ENCODE assay signal across 15 cellular contexts in the genomic region with DNA sequence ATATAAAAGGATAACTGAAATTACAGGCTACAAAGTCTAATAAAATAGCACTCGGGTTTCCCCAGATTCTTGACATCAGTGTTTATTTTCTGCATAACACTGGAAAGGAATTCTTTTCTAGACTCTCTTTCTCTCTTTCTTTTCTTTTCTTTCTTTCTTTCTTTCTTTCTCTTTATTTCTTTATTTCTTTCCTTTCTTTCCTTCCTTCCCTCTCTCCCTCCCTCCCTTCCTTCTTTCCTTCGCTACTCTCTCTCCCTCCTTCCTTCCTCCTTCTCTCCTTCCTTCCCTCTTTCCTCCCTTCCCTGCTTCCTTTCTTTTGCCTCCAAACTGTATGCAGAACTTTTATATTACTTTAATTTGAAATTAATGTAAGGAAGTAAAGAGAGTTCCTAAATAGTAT.
A peak's percentile ranks its signal among the peaks of the same experiment; 100 is the strongest.
DNase-seq lines count a peak whose midpoint lies in the region; ATAC-seq, FAIRE-seq and TF ChIP-seq lines count a peak whose summit lies in the region.
"Had no signal": no experiment of that assay in that cellular context is flagged by ENCODE, and none has a peak within 500 bp of the region (broad histone marks: within the 10 kb centered on the region; RNA-seq: fewer than 3 reads in every experiment).

No MANE protein-coding gene starts in this region.

- no peaks in the 10 kb centered on the region for H3K27me3 ChIP-seq in BLaER1 treated with 17β-estradiol and CSF1 and Interleukin-3, amounts not matched to agents 10 nM and 100 nM
- no peaks in the 10 kb centered on the region for H3K27me3 ChIP-seq in Loucy (ENCODE audit: insufficient read depth, low read length, poor library complexity, severe bottlenecking)
- peaks cover 12 to 42% of the 10 kb centered on the region in 2 experiments for H3K27me3 ChIP-seq in K562 (ENCODE audit: control insufficient read depth in 2 of 2, insufficient read depth in 2 of 2, low read length in 2 of 2)
- no peaks in the 10 kb centered on the region for H3K27me3 ChIP-seq in CD8-positive, alpha-beta memory T cell (ENCODE audit: insufficient read depth, low read length, poor library complexity, severe bottlenecking)

- H3K4me1 Mint-ChIP-seq in CD8-positive, alpha-beta memory T cell, result peaks cover 19 to 29% (median 22%) of the 10 kb centered on the region in 3 donors
- H3K4me1 Mint-ChIP-seq in Calu3 (ENCODE audit: low read depth, unreplicated experiment), result no peaks in the 10 kb centered on the region
- H3K4me1 Mint-ChIP-seq: CD4-positive, CD25-positive, alpha-beta regulatory T cell had no signal

- no peak overlapping the region for H3K4me3 Mint-ChIP-seq in CD8-positive, alpha-beta memory T cell
- no peak overlapping the region for H3K4me3 Mint-ChIP-seq in Calu3 (ENCODE audit: low read depth, unreplicated experiment)
- H3K4me3 Mint-ChIP-seq: CD4-positive, CD25-positive, alpha-beta regulatory T cell; H9 had no signal

- BruUV-seq in K562 (replicated peaks; lab: Mats Ljungman, UMichigan) (no TSS peak), Calu3 (replicated peaks; lab: Mats Ljungman, UMichigan) (no TSS peak)

- no peak overlapping the region for H3K27ac Mint-ChIP-seq in CD8-positive, alpha-beta memory T cell
- no peak overlapping the region for H3K27ac Mint-ChIP-seq in Calu3 (ENCODE audit: unreplicated experiment)
- H3K27ac Mint-ChIP-seq: CD4-positive, CD25-positive, alpha-beta regulatory T cell; H9 had no signal

- H3K4me3 ChIP-seq in BLaER1 treated with 17β-estradiol and CSF1 and Interleukin-3, amounts not matched to agents 10 nM and 100 nM, result no peak overlapping the region
- H3K4me3 ChIP-seq in Loucy (ENCODE audit: low read length, poor library complexity, severe bottlenecking) (no peak overlapping the region), K562 (no peak overlapping the region)
- H3K4me3 ChIP-seq in CD8-positive, alpha-beta memory T cell (ENCODE audit: low read length), result no peak overlapping the region
- H3K4me3 ChIP-seq: A549 had no signal

- no peaks in the 10 kb centered on the region for H3K36me3 Mint-ChIP-seq in CD8-positive, alpha-beta memory T cell
- H3K36me3 Mint-ChIP-seq in Calu3 (ENCODE audit: insufficient read depth, unreplicated experiment), result no peaks in the 10 kb centered on the region
- H3K36me3 Mint-ChIP-seq: CD4-positive, CD25-positive, alpha-beta regulatory T cell had no signal

- CTCF ChIA-PET in K562 (lab: Yijun Ruan, JAX; ENCODE audit: low intra/inter-chr PET ratio) (no interaction called here), Calu3 (lab: Charles Lee) (no interaction called here)
- CTCF ChIA-PET in CD8-positive, alpha-beta memory T cell (lab: Charles Lee), result interaction anchor here (0.7 kb wide), 1 partner anchor 10 kb away, joined by 3 read pairs; no protein-coding TSS in a partner anchor

- H3K79me2 ChIP-seq in Loucy (ENCODE audit: insufficient read depth, low read length), result no peaks in the 10 kb centered on the region
- no peaks in the 10 kb centered on the region for H3K79me2 ChIP-seq in K562 (ENCODE audit: control insufficient read depth, insufficient read depth, low read length)

- H3K36me3 ChIP-seq in BLaER1 treated with 17β-estradiol and CSF1 and Interleukin-3, amounts not matched to agents 10 nM and 100 nM, result no peaks in the 10 kb centered on the region
- no peaks in the 10 kb centered on the region for H3K36me3 ChIP-seq in Loucy (ENCODE audit: insufficient read depth, low read length)
- no peaks in the 10 kb centered on the region for H3K36me3 ChIP-seq in K562 (ENCODE audit: control insufficient read depth, insufficient read depth, low read length)
- no peaks in the 10 kb centered on the region for H3K36me3 ChIP-seq in CD8-positive, alpha-beta memory T cell (ENCODE audit: insufficient read depth, low read length)

- TF ChIP-seq CTCF in Loucy (conservative IDR thresholded peaks at IDR 0.05; ENCODE audit: low read length), result no peak
- no peak for TF ChIP-seq CTCF in K562 (IDR thresholded peaks at IDR 0.05 in 2 of 3, conservative IDR thresholded peaks at IDR 0.05 in 1 of 3; ENCODE audit: insufficient read depth in 2 of 3, low read depth in 1 of 3, low read length in 3 of 3)
- no peak for TF ChIP-seq CTCF in Calu3 (IDR thresholded peaks at IDR 0.05; ENCODE audit: unreplicated experiment)

- TF ChIP-seq POLR2A in K562 (conservative IDR thresholded peaks at IDR 0.05), result no peak

- TF ChIP-seq EP300 in K562 (IDR thresholded peaks at IDR 0.05; ENCODE audit: low read length), result no peak

- in situ Hi-C loops in K562 (cut with MboI), result no loop called here

- H2AFZ ChIP-seq in Loucy (ENCODE audit: low read length), result no peak overlapping the region
- no peak overlapping the region for H2AFZ ChIP-seq in K562 (ENCODE audit: low read depth, low read length)

- no peaks in the 10 kb centered on the region for H3K9me2 ChIP-seq in Loucy (replicated peaks; ENCODE audit: low read depth, low read length)

- no peak for FAIRE-seq in K562 (lab: Jason Lieb, UNC)
- FAIRE-seq: A549, G401.6, GM12891, HTR-8/SVneo had no signal

- peaks cover 3% of the 10 kb centered on the region for H3K9me1 ChIP-seq in K562 (ENCODE audit: control insufficient read depth, insufficient read depth, low read length)

- peaks cover 14 to 24% (median 22%) of the 10 kb centered on the region in 11 experiments for H3K9me3 ChIP-seq in BLaER1 treated with 17β-estradiol and CSF1 and Interleukin-3, amounts not matched to agents 10 nM and 100 nM (replicated peaks in 1 of 11)
- H3K9me3 ChIP-seq in Loucy (ENCODE audit: insufficient read depth, low read depth, low read length), result no peaks in the 10 kb centered on the region
- H3K9me3 ChIP-seq in K562 (replicated peaks; ENCODE audit: control insufficient read depth, insufficient read depth, low read depth, low read length), result no peaks in the 10 kb centered on the region
- H3K9me3 ChIP-seq in CD8-positive, alpha-beta memory T cell (ENCODE audit: low read length), result no peaks in the 10 kb centered on the region
- H3K9me3 ChIP-seq: A549 had no signal

- no peak overlapping the region for H3K9ac ChIP-seq in BLaER1 treated with 17β-estradiol and CSF1 and Interleukin-3, amounts not matched to agents 10 nM and 100 nM
- H3K9ac ChIP-seq in Loucy (ENCODE audit: low read depth, low read length, poor library complexity, severe bottlenecking), result no peak overlapping the region
- H3K9ac ChIP-seq in K562 (ENCODE audit: insufficient read depth in 1 of 2, low read depth in 2 of 2, low read length in 2 of 2), result no peak overlapping the region

- peaks cover 35 to 45% (median 38%) of the 10 kb centered on the region in 10 experiments for H3K4me1 ChIP-seq in BLaER1 treated with 17β-estradiol and CSF1 and Interleukin-3, amounts not matched to agents 10 nM and 100 nM
- H3K4me1 ChIP-seq in Loucy (ENCODE audit: insufficient read depth, low read length, poor library complexity, severe bottlenecking), result peaks cover 32% of the 10 kb centered on the region
- peaks cover 3% of the 10 kb centered on the region in 2 experiments; a peak in 1 of 5 replicates for H3K4me1 ChIP-seq in K562 (replicated peaks in 1 of 2; ENCODE audit: control insufficient read depth in 2 of 2, insufficient read depth in 2 of 2, low read length in 2 of 2)
- peaks cover 6% of the 10 kb centered on the region for H3K4me1 ChIP-seq in CD8-positive, alpha-beta memory T cell (ENCODE audit: insufficient read depth, low read length)

- H3F3A ChIP-seq in Loucy (ENCODE audit: low read depth), result no peaks in the 10 kb centered on the region

- WGBS in K562 (ENCODE audit: insufficient coverage, low coverage, missing lambda C conversion rate), result 0% methylated on average over 2 of the region's 2 CpGs

- intact Hi-C loops in K562 (cut with micrococcal nuclease), result loop anchor here (5.0 kb wide), 1 partner anchor 60 kb away; no protein-coding TSS in a partner anchor
- intact Hi-C loops in Calu3 (cut with micrococcal nuclease; ENCODE audit: unreplicated experiment), result no loop called here

- no peak for TF ChIP-seq RAD21 in K562 (CRISPR knock-in tag; conservative IDR thresholded peaks at IDR 0.05 in 1 of 2, IDR thresholded peaks at IDR 0.05 in 1 of 2)

- H3K4me2 ChIP-seq in BLaER1 treated with 17β-estradiol and CSF1 and Interleukin-3, amounts not matched to agents 10 nM and 100 nM, result peak overlapping the region; percentile 68 to 94 (median 82); a peak in 18 of 22 replicates
- peak overlapping the region; percentile 73 for H3K4me2 ChIP-seq in Loucy (ENCODE audit: low read depth, low read length, poor library complexity, severe bottlenecking)
- no peak overlapping the region for H3K4me2 ChIP-seq in K562 (ENCODE audit: insufficient read depth, low read length)

- H4K20me1 ChIP-seq in BLaER1 treated with 17β-estradiol and CSF1 and Interleukin-3, amounts not matched to agents 10 nM and 100 nM, result 0 out of 22 replicates have a peak, but pooled peaks cover 0 to 4% (median 0%) of the 10 kb centered on the region in 11 experiments
- H4K20me1 ChIP-seq in Loucy (ENCODE audit: insufficient read depth, low read length, poor library complexity, severe bottlenecking), result no peaks in the 10 kb centered on the region
- H4K20me1 ChIP-seq in K562 (replicated peaks; ENCODE audit: control insufficient read depth, insufficient read depth, low read length), result no peaks in the 10 kb centered on the region

- no peak for ATAC-seq in K562
- no peak for ATAC-seq in GM21526 (IDR thresholded peaks at IDR 0.05; ENCODE audit: low FRiP score, unreplicated experiment)
- ATAC-seq: A549 had no signal

- DNase-seq in K562 (ENCODE audit: extremely low read depth in 1 of 4, low spot score in 3 of 4) (no peak), Calu3 (no peak)
- no peak for DNase-seq in CD8-positive, alpha-beta memory T cell
- DNase-seq: CD4-positive, CD25-positive, alpha-beta regulatory T cell; EL; GOT3; H9; KBM-7 had no signal

- no peak overlapping the region for H3K27ac ChIP-seq in BLaER1 treated with 17β-estradiol and CSF1 and Interleukin-3, amounts not matched to agents 10 nM and 100 nM
- H3K27ac ChIP-seq in K562 (ENCODE audit: extremely low read depth, low read depth, low read length), result no peak overlapping the region
- H3K27ac ChIP-seq in CD8-positive, alpha-beta memory T cell (ENCODE audit: low read depth, low read length), result no peak overlapping the region
- H3K27ac ChIP-seq: A549 had no signal

- POLR2A ChIA-PET in K562 (lab: Yijun Ruan, JAX), result no interaction called here
- POLR2A ChIA-PET in CD8-positive, alpha-beta memory T cell (lab: Charles Lee), result no interaction called here

- no peaks in the 10 kb centered on the region for H3K9me3 Mint-ChIP-seq in CD8-positive, alpha-beta memory T cell
- H3K9me3 Mint-ChIP-seq in Calu3 (ENCODE audit: low read depth, unreplicated experiment), result no peaks in the 10 kb centered on the region
- H3K9me3 Mint-ChIP-seq: CD4-positive, CD25-positive, alpha-beta regulatory T cell had no signal

- H3K27me3 Mint-ChIP-seq in CD8-positive, alpha-beta memory T cell, result peaks cover 11 to 25% of the 10 kb centered on the region in 2 donors
- H3K27me3 Mint-ChIP-seq in Calu3 (ENCODE audit: unreplicated experiment), result peaks cover 63% of the 10 kb centered on the region
